14 cellular contexts compared by ENCODE assay signal in genomic region chr3:102002056-102002455, GRCh38.
DNase-seq lines count a peak whose midpoint lies in the region; ATAC-seq lines count a peak whose summit lies in the region.
"Had no signal": no experiment of that assay in that cellular context is flagged by ENCODE, and none has a peak within 500 bp of the region (broad histone marks: within the 10 kb centered on the region; RNA-seq: fewer than 3 reads in every experiment).

No MANE protein-coding gene starts in this region.

- H3K36me3 ChIP-seq in mesenchymal stem cell (ENCODE audit: control insufficient read depth in 1 of 2, insufficient read depth in 2 of 2, low read depth in 1 of 2, low read length in 2 of 2), result no peaks in the 10 kb centered on the region
- no peaks in the 10 kb centered on the region for H3K36me3 ChIP-seq in effector memory CD4-positive, alpha-beta T cell (ENCODE audit: control insufficient read depth, insufficient read depth, low read length)
- H3K36me3 ChIP-seq: BLaER1 treated with 17β-estradiol and CSF1 and Interleukin-3, amounts not matched to agents 10 nM and 100 nM had no signal

- peak overlapping the region; percentile 84 for H2AK5ac ChIP-seq in mesenchymal stem cell (ENCODE audit: low read length, severe bottlenecking)

- H4K8ac ChIP-seq in mesenchymal stem cell (ENCODE audit: low read length), result no peak overlapping the region

- H3K27ac ChIP-seq in mesenchymal stem cell (ENCODE audit: low read length, poor library complexity, severe bottlenecking), result no peak overlapping the region
- H3K27ac ChIP-seq in effector memory CD4-positive, alpha-beta T cell (ENCODE audit: insufficient read depth, low read length, poor library complexity, severe bottlenecking), result no peak overlapping the region
- H3K27ac ChIP-seq: BLaER1 treated with 17β-estradiol and CSF1 and Interleukin-3, amounts not matched to agents 10 nM and 100 nM; GM23248; HL-60 had no signal

- H2BK120ac ChIP-seq in mesenchymal stem cell (ENCODE audit: low read depth, low read length), result no peak overlapping the region

- no peaks in the 10 kb centered on the region for H3K27me3 ChIP-seq in mesenchymal stem cell (ENCODE audit: control insufficient read depth in 1 of 2, insufficient read depth in 1 of 2, low read length in 2 of 2)
- H3K27me3 ChIP-seq in effector memory CD4-positive, alpha-beta T cell (replicated peaks; ENCODE audit: control insufficient read depth, insufficient read depth, low read length, poor library complexity, severe bottlenecking), result no peaks in the 10 kb centered on the region
- H3K27me3 ChIP-seq: BLaER1 treated with 17β-estradiol and CSF1 and Interleukin-3, amounts not matched to agents 10 nM and 100 nM had no signal

- H2BK5ac ChIP-seq in mesenchymal stem cell (ENCODE audit: low read depth, low read length, poor library complexity, severe bottlenecking), result no peak overlapping the region

- H3K4me1 ChIP-seq in mesenchymal stem cell (ENCODE audit: control insufficient read depth, insufficient read depth, low read depth, low read length), result peaks cover 3% of the 10 kb centered on the region
- no peaks in the 10 kb centered on the region for H3K4me1 ChIP-seq in effector memory CD4-positive, alpha-beta T cell (ENCODE audit: control insufficient read depth, insufficient read depth, low read length, poor library complexity, severe bottlenecking)

- H2BK12ac ChIP-seq in mesenchymal stem cell (ENCODE audit: low read length in 2 of 2), result no peak overlapping the region

- peak; percentile 44 for ATAC-seq in GM18511 (IDR thresholded peaks at IDR 0.05; ENCODE audit: unreplicated experiment)
- peak; percentile 32 for ATAC-seq in HG02610 (IDR thresholded peaks at IDR 0.05; ENCODE audit: unreplicated experiment)
- ATAC-seq in HG03354 (IDR thresholded peaks at IDR 0.05; ENCODE audit: poor library complexity, severe bottlenecking, unreplicated experiment), result peak; percentile 39
- no peak for ATAC-seq in HG03159 (IDR thresholded peaks at IDR 0.05; ENCODE audit: unreplicated experiment)
- ATAC-seq: HCT116 had no signal

- no peak overlapping the region for H3K18ac ChIP-seq in mesenchymal stem cell (ENCODE audit: low read depth in 1 of 2, low read length in 2 of 2)

- H2AFZ ChIP-seq in mesenchymal stem cell (ENCODE audit: low read depth, low read length), result no peak overlapping the region
- H2AFZ ChIP-seq: GM23248 had no signal

- H4K91ac ChIP-seq in mesenchymal stem cell (ENCODE audit: low read length), result no peak overlapping the region

- 90% methylated on average over 1 of the region's 1 CpG for WGBS in mesenchymal stem cell

- H3K23ac ChIP-seq in mesenchymal stem cell (ENCODE audit: low read length in 2 of 2), result no peak overlapping the region

- H2BK15ac ChIP-seq in mesenchymal stem cell (ENCODE audit: low read depth, poor library complexity, severe bottlenecking), result no peak overlapping the region

- H3K4me3 ChIP-seq in mesenchymal stem cell (ENCODE audit: insufficient read depth in 1 of 2, low read depth in 1 of 2, low read length in 2 of 2), result no peak overlapping the region
- no peak overlapping the region for H3K4me3 ChIP-seq in effector memory CD4-positive, alpha-beta T cell (ENCODE audit: insufficient read depth, low read depth, low read length, poor library complexity, severe bottlenecking)
- H3K4me3 ChIP-seq: BLaER1 treated with 17β-estradiol and CSF1 and Interleukin-3, amounts not matched to agents 10 nM and 100 nM; GM23248 had no signal

- H3K9ac ChIP-seq in mesenchymal stem cell (ENCODE audit: low read length), result no peak overlapping the region
- H3K9ac ChIP-seq: BLaER1 treated with 17β-estradiol and CSF1 and Interleukin-3, amounts not matched to agents 10 nM and 100 nM; GM23248 had no signal

- no peak overlapping the region for H3K14ac ChIP-seq in mesenchymal stem cell (ENCODE audit: low read length in 2 of 2)

- no peaks in the 10 kb centered on the region for H3K9me3 ChIP-seq in mesenchymal stem cell (ENCODE audit: control insufficient read depth, low read length)
- H3K9me3 ChIP-seq in effector memory CD4-positive, alpha-beta T cell (ENCODE audit: control insufficient read depth, low read length), result no peaks in the 10 kb centered on the region

- no peak overlapping the region for H3K4me2 ChIP-seq in mesenchymal stem cell (ENCODE audit: low read length, poor library complexity, severe bottlenecking)
- H3K4me2 ChIP-seq: BLaER1 treated with 17β-estradiol and CSF1 and Interleukin-3, amounts not matched to agents 10 nM and 100 nM had no signal

- no peak overlapping the region for H3K4ac ChIP-seq in mesenchymal stem cell (ENCODE audit: low read depth in 1 of 2, low read length in 2 of 2)

- no peaks in the 10 kb centered on the region for H3K79me1 ChIP-seq in mesenchymal stem cell (replicated peaks; ENCODE audit: low read length, poor library complexity, severe bottlenecking)

- DNase-seq in mesenchymal stem cell, result no peak
- no peak for DNase-seq in effector memory CD4-positive, alpha-beta T cell
- DNase-seq in NCI-H2171 treated with DMSO at 0.1 percent for 48 hours (lab: John Stamatoyannopoulos, UW), result no peak
- DNase-seq in NCI-H1105 (lab: John Stamatoyannopoulos, UW), result no peak
- DNase-seq: ACHN; CD4-positive, CD25-positive, alpha-beta regulatory T cell; GM23248 had no signal
